Comparison of ENCODE assay signal across 25 cellular contexts in the genomic region with DNA sequence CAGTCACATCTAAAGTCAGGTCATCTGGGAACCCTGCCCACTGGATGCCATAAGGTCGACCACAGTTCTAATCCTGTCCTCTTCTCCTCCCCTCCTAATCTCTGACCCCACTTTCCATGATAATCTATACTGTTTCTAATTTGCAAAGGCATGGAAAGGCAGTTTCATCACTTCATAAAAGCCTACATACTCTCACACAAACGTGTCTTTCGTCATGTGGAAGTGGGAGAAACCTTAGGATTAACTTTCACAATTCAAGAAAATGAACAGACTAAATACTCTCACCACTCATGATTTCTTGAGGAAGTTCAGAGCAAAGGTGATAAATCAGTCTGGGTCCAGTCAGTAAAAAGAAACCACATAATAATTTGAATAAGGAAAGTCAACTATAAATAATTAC. TPM values are rescaled to one million over a fixed set of nuclear protein-coding genes. Genes with fewer than 3 reads are reported as not detected.
A peak's percentile ranks its signal among the peaks of the same experiment; 100 is the strongest.
DNase-seq lines count a peak whose midpoint lies in the region; ATAC-seq and TF ChIP-seq lines count a peak whose summit lies in the region.
"Had no signal": no experiment of that assay in that cellular context is flagged by ENCODE, and none has a peak within 500 bp of the region (broad histone marks: within the 10 kb centered on the region; RNA-seq: fewer than 3 reads in every experiment).

No MANE protein-coding gene starts in this region.

- no peaks in the 10 kb centered on the region for H3K36me3 Mint-ChIP-seq in stimulated activated memory B cell treated with anti-CD40 and anti-IgM and Interleukin-4, amounts not matched to agents 10 μg/mL and 1 μg/mL and 100 μg/mL, for 72 hours

- peak; percentile 6 for DNase-seq in DMS 273 (lab: John Stamatoyannopoulos, UW; ENCODE audit: unreplicated experiment)
- DNase-seq in DMS 273 treated with DMSO at 0.1 percent for 48 hours (lab: John Stamatoyannopoulos, UW): no peak
- peak; percentile 91 for DNase-seq in MV-4-11 (lab: John Stamatoyannopoulos, UW)
- DNase-seq in Panc1 (ENCODE audit: low read depth, low spot score): no peak
- no peak for DNase-seq in NCI-H2227 (lab: John Stamatoyannopoulos, UW; ENCODE audit: unreplicated experiment)
- DNase-seq in activated CD8-positive, alpha-beta memory T cell treated with anti-CD3 and anti-CD28 coated beads, Interleukin-2, amount 50 U/mL, for 4 hours: no peak
- no peak for DNase-seq in stimulated activated naive CD8-positive, alpha-beta T cell treated with anti-CD3 and anti-CD28 coated beads, Interleukin-15, Interleukin-2, amounts not matched to agents 100 U/mL and 50 U/mL, for 24 hours
- DNase-seq: ACHN; CD4-positive, alpha-beta T cell; COR-L47; GDM1; H9; KG1; NCI-H1092; NCI-H1436; NCI-H1930; NCI-H226; NCI-H510A treated with DMSO at 0.1 percent for 48 hours; NCI-H748 treated with DMSO at 0.1 percent for 48 hours; PC-9; SHP77 treated with DMSO at 0.1 percent for 48 hours; SK-N-SH had no signal

- intact Hi-C loops in Panc1 (cut with micrococcal nuclease; ENCODE audit: unreplicated experiment): no loop called here

- CTCF ChIA-PET in Panc1 (lab: Charles Lee): no interaction called here

- H3K27me3 ChIP-seq in Panc1 (ENCODE audit: control insufficient read depth, insufficient read depth, low read length): no peaks in the 10 kb centered on the region

- no peak overlapping the region for H3K27ac Mint-ChIP-seq in stimulated activated memory B cell treated with anti-CD40 and anti-IgM and Interleukin-4, amounts not matched to agents 10 μg/mL and 1 μg/mL and 100 μg/mL, for 72 hours
- H3K27ac Mint-ChIP-seq: CD4-positive, alpha-beta T cell; H9 had no signal

- H3K9me3 Mint-ChIP-seq in stimulated activated memory B cell treated with anti-CD40 and anti-IgM and Interleukin-4, amounts not matched to agents 10 μg/mL and 1 μg/mL and 100 μg/mL, for 72 hours: no peaks in the 10 kb centered on the region
- H3K9me3 Mint-ChIP-seq: CD4-positive, alpha-beta T cell; H9 had no signal

- H3K4me1 ChIP-seq in Panc1 (ENCODE audit: control insufficient read depth, insufficient read depth, low read length): peaks cover 21% of the 10 kb centered on the region; the same call in 1 of the 2 replicates

- H3K4me3 Mint-ChIP-seq in stimulated activated memory B cell treated with anti-CD40 and anti-IgM and Interleukin-4, amounts not matched to agents 10 μg/mL and 1 μg/mL and 100 μg/mL, for 72 hours: no peak overlapping the region

- H3K27ac ChIP-seq in Panc1 (ENCODE audit: low read length): peak overlapping the region; percentile 44; the same call in 1 of the 2 replicates
- H3K27ac ChIP-seq: BLaER1 had no signal

- no peak for TF ChIP-seq CTCF in Panc1 (IDR thresholded peaks at IDR 0.05)

- no peak for ATAC-seq in Panc1
- ATAC-seq in stimulated activated memory B cell treated with anti-CD40 and anti-IgM and Interleukin-4, amounts not matched to agents 10 μg/mL and 1 μg/mL and 100 μg/mL, for 72 hours: no peak
- ATAC-seq in stimulated activated naive CD8-positive, alpha-beta T cell treated with anti-CD3 and anti-CD28 coated beads, Interleukin-15, Interleukin-2, amounts not matched to agents 100 U/mL and 50 U/mL, for 24 hours: no peak
- ATAC-seq: HepG2 had no signal

- in situ Hi-C loops in Panc1 (cut with HindIII; ENCODE audit: low pct_unique_long_range_greater_than_20kb, low sequenced_read_pairs): no loop called here

- no TSS peak for BruUV-seq in Panc1 (replicated peaks; lab: Mats Ljungman, UMichigan)

- H3K36me3 ChIP-seq in Panc1 (ENCODE audit: control insufficient read depth, insufficient read depth, low read length): no peaks in the 10 kb centered on the region
- H3K36me3 ChIP-seq: BLaER1 had no signal

- peaks cover 27% of the 10 kb centered on the region for H3K4me1 Mint-ChIP-seq in stimulated activated memory B cell treated with anti-CD40 and anti-IgM and Interleukin-4, amounts not matched to agents 10 μg/mL and 1 μg/mL and 100 μg/mL, for 72 hours

- H3K9me3 ChIP-seq in Panc1 (ENCODE audit: control insufficient read depth, insufficient read depth, low read depth, low read length): no peaks in the 10 kb centered on the region
- H3K9me3 ChIP-seq: SK-N-SH had no signal

- POLR2A ChIA-PET in Panc1 (lab: Charles Lee): no interaction called here

- H3K4me3 ChIP-seq in Panc1 (ENCODE audit: low read depth in 2 of 2, low read length in 2 of 2): no peak overlapping the region
- H3K4me3 ChIP-seq: BLaER1 had no signal

- H3K27me3 Mint-ChIP-seq in stimulated activated memory B cell treated with anti-CD40 and anti-IgM and Interleukin-4, amounts not matched to agents 10 μg/mL and 1 μg/mL and 100 μg/mL, for 72 hours: no peaks in the 10 kb centered on the region

RNA-seq across cellular contexts. Expression of a gene that starts 5.6 kb away (rescaled TPM):
- 17.8 TPM for total RNA-seq in Panc1 (2021; ENCODE audit: unreplicated experiment)
- polyA plus RNA-seq in Panc1 (2012; ENCODE audit: insufficient read length): 10.7 TPM

Comparison
In these comparisons a context has a peak if more than half of its experiments do, and no peak if none do; other contexts are left out.
1. DNase-seq: peak in DMS 273 (single experiment) and MV-4-11 (single experiment); none in DMS 273 treated with DMSO at 0.1 percent for 48 hours (single experiment), Panc1 (single experiment), NCI-H2227 (single experiment), activated CD8-positive, alpha-beta memory T cell treated with anti-CD3 and anti-CD28 coated beads, Interleukin-2, amount 50 U/mL, for 4 hours (single experiment) and stimulated activated naive CD8-positive, alpha-beta T cell treated with anti-CD3 and anti-CD28 coated beads, Interleukin-15, Interleukin-2, amounts not matched to agents 100 U/mL and 50 U/mL, for 24 hours (single experiment).